Comparison of ENCODE assay signal across 16 cellular contexts in genomic region chr7:6476596-6477374, GRCh38. TPM values are rescaled to one million over a fixed set of nuclear protein-coding genes. Genes with fewer than 3 reads are reported as not detected.
DNase-seq lines count a peak whose midpoint lies in the region; ATAC-seq and TF ChIP-seq lines count a peak whose summit lies in the region.
"Had no signal": no experiment of that assay in that cellular context is flagged by ENCODE, and none has a peak within 500 bp of the region (broad histone marks: within the 10 kb centered on the region; RNA-seq: fewer than 3 reads in every experiment).

No MANE protein-coding gene starts in this region.

- H3K27ac Mint-ChIP-seq in WTC11, result no peak overlapping the region; the same call in 1 of the 2 replicates

- peaks cover 65 to 75% (median 72%) of the 10 kb centered on the region in 10 experiments for H3K4me1 ChIP-seq in BLaER1 treated with 17β-estradiol and CSF1 and Interleukin-3, amounts not matched to agents 10 nM and 100 nM

- in situ Hi-C loops in G401 (cut with HindIII; ENCODE audit: low sequenced_read_pairs), result no loop called here

- peak overlapping the region in 4 of 10 experiments; percentile 2 to 32 (median 8); a peak in 2 of 20 replicates for H3K4me3 ChIP-seq in BLaER1 treated with 17β-estradiol and CSF1 and Interleukin-3, amounts not matched to agents 10 nM and 100 nM
- H3K4me3 ChIP-seq: adrenal gland, left lung had no signal

- POLR2A ChIA-PET in WTC11 (lab: Charles Lee), result no interaction called here

- ATAC-seq in WTC11, result peak; percentile 59
- ATAC-seq in left colon, result no peak
- no peak for ATAC-seq in HG02970 (IDR thresholded peaks at IDR 0.05; ENCODE audit: low FRiP score, unreplicated experiment)
- ATAC-seq: left lung had no signal

- H3K4me3 Mint-ChIP-seq in WTC11, result no peak overlapping the region

- no peaks in the 10 kb centered on the region for H3K9me3 ChIP-seq in BLaER1 treated with 17β-estradiol and CSF1 and Interleukin-3, amounts not matched to agents 10 nM and 100 nM (replicated peaks in 1 of 11)
- H3K9me3 ChIP-seq: adrenal gland, left lung had no signal

- H3K9me3 Mint-ChIP-seq in WTC11, result no peaks in the 10 kb centered on the region

- DNase-seq in G401 (ENCODE audit: low spot score) (peak; percentile 9), WTC11 (ENCODE audit: low spot score) (no peak), myocyte (ENCODE audit: low read depth) (peak; percentile 85), left colon (no peak), HT-29 (ENCODE audit: low spot score) (no peak), NCI-H748 (lab: John Stamatoyannopoulos, UW; ENCODE audit: unreplicated experiment) (no peak)
- DNase-seq: activated CD4-positive, alpha-beta T cell treated with anti-CD3 and anti-CD28 coated beads for 1 hour; adrenal gland; Calu3; effector CD4-positive, alpha-beta T cell; left lung; NCI-H1105; NCI-H82 had no signal

- CTCF ChIA-PET in WTC11 (lab: Charles Lee), result no interaction called here

- H3K4me1 Mint-ChIP-seq in WTC11, result peaks cover 30% of the 10 kb centered on the region

- H4K20me1 ChIP-seq in BLaER1 treated with 17β-estradiol and CSF1 and Interleukin-3, amounts not matched to agents 10 nM and 100 nM, result peaks cover 93 to 100% (median 99%) of the 10 kb centered on the region in 11 experiments; a peak in 21 of 22 replicates

- no peaks in the 10 kb centered on the region for H3K27me3 Mint-ChIP-seq in WTC11 (ENCODE audit: low read depth)

- H3K27me3 ChIP-seq in BLaER1 treated with 17β-estradiol and CSF1 and Interleukin-3, amounts not matched to agents 10 nM and 100 nM, result no peaks in the 10 kb centered on the region
- H3K27me3 ChIP-seq: adrenal gland, left lung had no signal

- peak overlapping the region; percentile 27 to 69 (median 55); a peak in 20 of 22 replicates for H3K27ac ChIP-seq in BLaER1 treated with 17β-estradiol and CSF1 and Interleukin-3, amounts not matched to agents 10 nM and 100 nM
- H3K27ac ChIP-seq: adrenal gland, left lung, parathyroid adenoma had no signal

- peak overlapping the region; percentile 78 to 96 (median 86) for H3K4me2 ChIP-seq in BLaER1 treated with 17β-estradiol and CSF1 and Interleukin-3, amounts not matched to agents 10 nM and 100 nM

- TF ChIP-seq CTCF in WTC11 (IDR thresholded peaks at IDR 0.05), result no peak

- intact Hi-C loops in left colon (cut with DNase I, micrococcal nuclease), result no loop called here

- peak overlapping the region; percentile 4 to 63 (median 46); a peak in 17 of 22 replicates for H3K9ac ChIP-seq in BLaER1 treated with 17β-estradiol and CSF1 and Interleukin-3, amounts not matched to agents 10 nM and 100 nM
- H3K9ac ChIP-seq: parathyroid adenoma had no signal

- H3K36me3 Mint-ChIP-seq in WTC11, result peaks cover 17% of the 10 kb centered on the region

- peaks cover 34 to 96% (median 70%) of the 10 kb centered on the region in 11 experiments for H3K36me3 ChIP-seq in BLaER1 treated with 17β-estradiol and CSF1 and Interleukin-3, amounts not matched to agents 10 nM and 100 nM

TF ChIP-seq in WTC11, 78 proteins besides CTCF, POLR2A, EP300 and RAD21:
- TF ChIP-seq IRF1 (CRISPR knock-in tag; IDR thresholded peaks at IDR 0.05) (no peak), TCF7 (CRISPR knock-in tag; IDR thresholded peaks at IDR 0.05; ENCODE audit: low read depth) (no peak), ZNF138 (CRISPR knock-in tag; conservative IDR thresholded peaks at IDR 0.05) (no peak), AFF4 (CRISPR knock-in tag; IDR thresholded peaks at IDR 0.05; ENCODE audit: borderline replicate concordance) (no peak), SOX15 (CRISPR knock-in tag; IDR thresholded peaks at IDR 0.05) (no peak)

RNA-seq across cellular contexts. Expression of gene KDELR2, which starts 7.2 kb away (rescaled TPM):
- total RNA-seq in G401 (2014; rRNA removed; shearing (Covaris generic)), result 74.5 and 105 TPM in 2 replicates
- total RNA-seq in WTC11 (2021) (79.4 to 84.3 TPM (median 79.9 TPM) in 3 replicates), myocyte (184 and 240 TPM in 2 replicates), left colon (100 to 1,000 TPM; 199 to 237 TPM)
- 279 TPM for polyA plus RNA-seq in myocyte (2012)
- 93.0 and 114 TPM in 2 replicates for total RNA-seq in HT-29 (2014; rRNA removed; shearing (Covaris generic))

RNA-seq across cellular contexts. Expression of gene DAGLB, which starts 29.0 kb away (rescaled TPM):
- total RNA-seq in G401 (2014; rRNA removed; shearing (Covaris generic)), result 7.8 and 8.7 TPM in 2 replicates
- total RNA-seq in WTC11 (2021) (32.7 to 38.7 TPM (median 33.6 TPM) in 3 replicates), myocyte (27.7 and 31.3 TPM in 2 replicates), left colon (10 to 100 TPM; 20.1 to 26.8 TPM)
- polyA plus RNA-seq in myocyte (2012), result 24.8 TPM
- total RNA-seq in HT-29 (2014; rRNA removed; shearing (Covaris generic)), result 24.2 and 27.1 TPM in 2 replicates

Comparison
In these comparisons a context has a peak if more than half of its experiments do, and no peak if none do; other contexts are left out.
1. DNase-seq: peak in G401 (single experiment) and myocyte (single experiment); none in WTC11 (single experiment), left colon (0 of 2), HT-29 (single experiment) and NCI-H748 (single experiment).